In genomic region chr7:43443380-43443779, GRCh38 we compare ENCODE assay signal across 27 cellular contexts.
A peak's percentile ranks its signal among the peaks of the same experiment; 100 is the strongest.
DNase-seq lines count a peak whose midpoint lies in the region; ATAC-seq and TF ChIP-seq lines count a peak whose summit lies in the region.
"Had no signal": no experiment of that assay in that cellular context is flagged by ENCODE, and none has a peak within 500 bp of the region (broad histone marks: within the 10 kb centered on the region; RNA-seq: fewer than 3 reads in every experiment).

No MANE protein-coding gene starts in this region.

- no peak for TF ChIP-seq CTCF in choroid plexus epithelial cell (conservative IDR thresholded peaks at IDR 0.05; ENCODE audit: low read depth, low read length)
- TF ChIP-seq CTCF in CD4-positive, alpha-beta T cell (IDR thresholded peaks at IDR 0.05): no peak

- H3K9me3 Mint-ChIP-seq in CD4-positive, alpha-beta T cell: no peaks in the 10 kb centered on the region
- H3K9me3 Mint-ChIP-seq: HFFc6 had no signal

- no peak overlapping the region for H3K4me3 Mint-ChIP-seq in CD4-positive, alpha-beta T cell
- H3K4me3 Mint-ChIP-seq: CD14-positive monocyte, HFFc6 had no signal

- no peaks in the 10 kb centered on the region for H3K9me3 ChIP-seq in CD4-positive, alpha-beta T cell (ENCODE audit: control insufficient read depth, low read length)
- H3K9me3 ChIP-seq: BE2C, HAP-1 had no signal

- H3K4me3 ChIP-seq in choroid plexus epithelial cell (ENCODE audit: low read depth, low read length): no peak overlapping the region
- H3K4me3 ChIP-seq: GM23248, HAP-1, PC-9 had no signal

- H3K27me3 ChIP-seq in CD4-positive, alpha-beta T cell (ENCODE audit: control insufficient read depth, insufficient read depth, low read length): no peaks in the 10 kb centered on the region

- H3K4me1 Mint-ChIP-seq in CD4-positive, alpha-beta T cell (ENCODE audit: low read depth): no peaks in the 10 kb centered on the region
- H3K4me1 Mint-ChIP-seq: CD14-positive monocyte had no signal

- intact Hi-C loops in CD4-positive, alpha-beta T cell (cut with DNase I, micrococcal nuclease): no loop called here

- peak; percentile 57 for DNase-seq in DMS 273 (lab: John Stamatoyannopoulos, UW; ENCODE audit: unreplicated experiment)
- DNase-seq in DMS 273 treated with DMSO at 0.1 percent for 48 hours (lab: John Stamatoyannopoulos, UW): no peak
- peak; percentile 15 for DNase-seq in NCI-H1105 (lab: John Stamatoyannopoulos, UW)
- peak; percentile 52 for DNase-seq in choroid plexus epithelial cell (ENCODE audit: low read depth)
- no peak for DNase-seq in RKO (ENCODE audit: low spot score)
- no peak for DNase-seq in CD4-positive, alpha-beta T cell
- DNase-seq: ACHN, BE2C, Calu3, GM23248, HFFc6, KG1, MM.1S, NCI-H1048, NCI-H1436, NCI-H187, NCI-H2081 treated with DMSO at 0.1 percent for 48 hours, NCI-H446, NCI-H524 treated with DMSO at 0.1 percent for 48 hours, NCI-H774, PC-9, SHP77 had no signal

- H3K27me3 Mint-ChIP-seq in CD4-positive, alpha-beta T cell: peaks cover 16% of the 10 kb centered on the region

- H3K27ac ChIP-seq in temporal lobe (ENCODE audit: low read depth, low read length): peak overlapping the region; percentile 2
- H3K27ac ChIP-seq in CD4-positive, alpha-beta T cell (ENCODE audit: low read depth, low read length): no peak overlapping the region
- H3K27ac ChIP-seq: 22Rv1, GM23248, PC-9, RWPE1 had no signal

- H3K27ac Mint-ChIP-seq in CD4-positive, alpha-beta T cell: no peak overlapping the region
- H3K27ac Mint-ChIP-seq: CD14-positive monocyte, HFFc6 had no signal

- ATAC-seq in CD4-positive, alpha-beta T cell (ENCODE audit: poor library complexity): no peak

- POLR2A ChIA-PET in CD4-positive, alpha-beta T cell (lab: Charles Lee): no interaction called here

- H3K36me3 Mint-ChIP-seq in CD4-positive, alpha-beta T cell (ENCODE audit: low read depth): no peaks in the 10 kb centered on the region
- H3K36me3 Mint-ChIP-seq: CD14-positive monocyte had no signal

- CTCF ChIA-PET in CD4-positive, alpha-beta T cell (lab: Charles Lee): no interaction called here

Comparison
In these comparisons a context has a peak if more than half of its experiments do, and no peak if none do; other contexts are left out.
1. DNase-seq: peak in DMS 273 (single experiment), NCI-H1105 (single experiment) and choroid plexus epithelial cell (single experiment); none in DMS 273 treated with DMSO at 0.1 percent for 48 hours (single experiment), RKO (single experiment) and CD4-positive, alpha-beta T cell (0 of 10).